ENCODE assay signal across 11 cellular contexts in the genomic region with DNA sequence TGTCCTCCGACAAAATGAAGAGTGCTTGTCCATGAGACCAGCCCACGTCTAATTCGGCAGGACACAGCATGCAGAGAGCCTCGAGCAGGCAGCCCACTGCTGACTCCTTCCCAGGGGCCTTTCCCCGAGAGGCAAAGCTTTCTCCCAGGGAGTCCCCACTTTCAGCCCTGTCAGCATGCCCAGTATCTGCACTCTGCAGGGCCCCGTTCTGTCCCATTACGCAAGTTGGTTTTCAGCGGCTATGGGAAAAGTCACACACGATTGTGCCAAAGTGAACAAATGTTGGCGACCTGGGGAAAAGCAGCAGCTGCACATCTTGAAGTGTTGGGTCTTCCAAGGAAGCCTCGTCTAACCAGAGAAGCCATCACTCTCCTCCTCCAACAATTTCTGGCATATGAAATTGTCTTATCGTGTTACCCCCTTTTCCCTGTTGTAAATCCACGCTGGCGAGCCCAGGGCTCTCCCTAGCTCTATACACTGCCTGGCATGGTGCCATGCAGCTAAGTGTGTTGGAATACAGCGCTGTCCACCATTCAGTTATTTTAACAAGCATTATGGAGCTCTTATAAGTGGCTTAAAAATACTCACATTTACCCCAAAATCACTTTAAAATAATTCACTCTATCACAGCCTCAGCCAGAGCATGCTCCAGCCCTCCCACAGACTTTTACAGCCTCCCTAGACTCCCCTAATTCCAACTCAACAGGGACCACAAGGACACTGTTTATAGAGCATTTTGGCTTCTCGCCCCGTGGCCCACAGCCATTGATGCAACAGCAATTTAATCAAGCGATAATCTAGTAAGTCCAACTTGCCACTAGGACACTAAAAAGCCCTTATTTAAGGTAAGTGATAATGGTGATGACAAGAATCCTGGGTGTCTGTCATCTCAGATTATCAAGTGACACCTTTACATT. TPM values are rescaled to one million over a fixed set of nuclear protein-coding genes. Genes with fewer than 3 reads are reported as not detected.
"Had no signal": no experiment of that assay in that cellular context is flagged by ENCODE, and none has a peak within 500 bp of the region (broad histone marks: within the 10 kb centered on the region; RNA-seq: fewer than 3 reads in every experiment).

No MANE protein-coding gene starts in this region.

RNA-seq across cellular contexts. Expression of a gene that starts 16.6 kb away (rescaled TPM):
- total RNA-seq: left colon; lower lobe of right lung; mammary epithelial cell; mucosa of gallbladder; naive thymus-derived CD8-positive, alpha-beta T cell; omental fat pad; smooth muscle cell; temporal lobe; transverse colon; upper lobe of left lung had no signal
- polyA plus RNA-seq: keratinocyte; mammary epithelial cell; naive thymus-derived CD8-positive, alpha-beta T cell had no signal
